Comparison of ENCODE assay signal across 11 cellular contexts in the genomic region with DNA sequence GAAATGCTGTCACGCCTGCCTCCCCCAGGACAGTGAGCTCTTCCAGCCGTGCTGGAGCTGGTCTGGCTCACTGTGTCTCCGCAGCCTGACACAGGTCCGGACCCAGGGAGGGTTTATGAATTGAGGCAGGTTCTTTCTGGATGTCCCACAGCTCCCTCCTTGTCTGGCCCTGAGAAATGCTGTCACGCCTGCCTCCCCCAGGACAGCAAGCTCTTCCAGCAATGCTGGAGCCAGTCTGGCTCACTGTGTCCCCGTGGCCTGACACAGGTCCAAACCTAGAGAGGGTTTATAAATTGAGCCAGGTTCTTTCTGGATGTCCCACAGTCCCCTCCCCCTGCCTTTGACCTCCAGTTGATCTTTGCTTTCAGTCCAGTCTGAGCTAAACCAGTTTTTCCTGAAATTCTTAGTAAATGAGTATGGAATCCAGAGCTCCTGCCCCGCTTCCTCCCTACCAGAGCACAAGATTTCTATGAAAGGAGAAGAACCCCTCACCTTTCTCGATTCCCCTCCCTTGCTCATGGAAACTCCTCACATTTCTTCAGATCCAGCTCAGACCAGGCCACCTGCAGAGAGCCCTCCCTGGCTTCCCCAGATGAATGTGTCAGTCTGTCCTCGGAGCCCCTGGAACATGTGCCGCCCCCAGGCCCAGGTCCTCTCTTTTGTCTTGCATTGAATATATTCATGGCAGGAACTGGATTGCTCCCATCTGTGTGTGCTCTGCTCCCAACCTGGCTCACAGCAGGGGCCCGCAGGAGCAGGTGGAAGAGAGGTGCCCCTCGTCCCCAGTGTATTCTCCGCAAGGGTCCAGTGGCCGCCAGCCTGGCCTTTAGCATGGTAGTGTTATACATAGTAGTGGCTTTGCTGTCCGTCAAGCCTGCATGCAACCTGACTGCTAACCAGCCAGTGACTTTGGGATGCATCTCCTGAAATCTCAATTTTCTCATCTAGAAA.
DNase-seq lines count a peak whose midpoint lies in the region; ATAC-seq and TF ChIP-seq lines count a peak whose summit lies in the region.
"Had no signal": no experiment of that assay in that cellular context is flagged by ENCODE, and none has a peak within 500 bp of the region (broad histone marks: within the 10 kb centered on the region; RNA-seq: fewer than 3 reads in every experiment).

No MANE protein-coding gene starts in this region.

- BruUV-seq in HCT116 (replicated peaks; lab: Mats Ljungman, UMichigan) = no TSS peak

- H3K9me3 ChIP-seq in HCT116 (ENCODE audit: control insufficient read depth in 1 of 2, insufficient read depth in 1 of 2, low read depth in 1 of 2, low read length in 2 of 2) (no peaks in the 10 kb centered on the region), iPS-15b (ENCODE audit: control insufficient read depth, insufficient read depth, low read length) (no peaks in the 10 kb centered on the region)

- H3K4me2 ChIP-seq in HCT116 (ENCODE audit: low read length) = peak overlapping the region; percentile 78

- RAD21 ChIA-PET in HCT116 (lab: Charles Lee; ENCODE audit: low non-redundant PET in 1 of 2, low total read pairs in 2 of 2, uncharacterized antibody in 2 of 2, unreplicated experiment in 2 of 2) = no interaction called here

- intact Hi-C loops in HCT116 (cut with micrococcal nuclease) = no loop called here

- peak overlapping the region; percentile 63 for H3K27ac ChIP-seq in HCT116 (ENCODE audit: low read depth, low read length)

- ATAC-seq in HCT116 = peak; percentile 37
- no peak for ATAC-seq in GM21447 (IDR thresholded peaks at IDR 0.05; ENCODE audit: unreplicated experiment)

- TF ChIP-seq CTCF in HCT116 (IDR thresholded peaks at IDR 0.05 in 2 of 3, conservative IDR thresholded peaks at IDR 0.05 in 1 of 3; ENCODE audit: borderline replicate concordance in 1 of 3, insufficient read depth in 1 of 3, low read depth in 2 of 3, low read length in 2 of 3) = no peak

- peak overlapping the region in 1 of 2 experiments; percentile 37; a peak in 2 of 4 replicates for H3K4me3 ChIP-seq in HCT116 (replicated peaks in 1 of 2; ENCODE audit: low read depth in 1 of 2, low read length in 2 of 2)
- no peak overlapping the region for H3K4me3 ChIP-seq in iPS-15b (ENCODE audit: low read depth, low read length)

- no peak for TF ChIP-seq POLR2A in HCT116 (IDR thresholded peaks at IDR 0.05; ENCODE audit: borderline replicate concordance, extremely low read depth, insufficient read depth, insufficient read length)

- POLR2A ChIA-PET in HCT116 (lab: Charles Lee) = no interaction called here

- H3K27me3 ChIP-seq in HCT116 (ENCODE audit: insufficient read depth, low read length) = no peaks in the 10 kb centered on the region
- no peaks in the 10 kb centered on the region for H3K27me3 ChIP-seq in iPS-15b (ENCODE audit: control insufficient read depth, insufficient read depth, low read length)

- no peaks in the 10 kb centered on the region for H4K20me1 ChIP-seq in HCT116 (ENCODE audit: insufficient read depth)

- H3K79me2 ChIP-seq in HCT116 (ENCODE audit: insufficient read depth, low read length) = no peaks in the 10 kb centered on the region

- no peaks in the 10 kb centered on the region for H3K9me2 ChIP-seq in HCT116 (ENCODE audit: insufficient read depth)

- no peaks in the 10 kb centered on the region for H3K36me3 ChIP-seq in HCT116 (ENCODE audit: control insufficient read depth in 1 of 2, insufficient read depth in 2 of 2, low read length in 2 of 2)
- no peaks in the 10 kb centered on the region for H3K36me3 ChIP-seq in iPS-15b (ENCODE audit: control insufficient read depth, insufficient read depth, low read length)

- TF ChIP-seq RAD21 in HCT116 (IDR thresholded peaks at IDR 0.05; ENCODE audit: low read depth) = no peak

- CTCF ChIA-PET in HCT116 (lab: Charles Lee) = interaction anchor here (1.5 kb wide), 1 partner anchor 35 kb away, joined by 6 read pairs; no protein-coding TSS in a partner anchor

- H3K4me1 ChIP-seq in HCT116 (ENCODE audit: control insufficient read depth in 1 of 2, insufficient read depth in 2 of 2, low read length in 2 of 2) = peaks cover 60 to 74% of the 10 kb centered on the region in 2 experiments
- peaks cover 3% of the 10 kb centered on the region for H3K4me1 ChIP-seq in iPS-15b (ENCODE audit: control insufficient read depth, insufficient read depth, low read length)

- DNase-seq in HCT116 (ENCODE audit: low read depth, low spot score) (no peak), astrocyte of the hippocampus (ENCODE audit: low read depth, low spot score) (peak; percentile 77), renal cortical epithelial cell (ENCODE audit: low read depth) (peak; percentile 64), D341Med (ENCODE audit: low spot score) (no peak), NCI-H128 (lab: John Stamatoyannopoulos, UW; ENCODE audit: unreplicated experiment) (no peak)
- DNase-seq in activated naive CD4-positive, alpha-beta T cell treated with Interleukin-2 at 50 U/mL for 16 hours = no peak
- DNase-seq: DMS79, foreskin melanocyte, NCI-H510A treated with DMSO at 0.1 percent for 48 hours had no signal

- H3K9ac ChIP-seq in HCT116 (ENCODE audit: low read length) (peak overlapping the region; percentile 59), iPS-15b (ENCODE audit: low read depth, low read length) (peak overlapping the region; percentile 47)

- no peak overlapping the region for H2AFZ ChIP-seq in HCT116 (ENCODE audit: low read depth, low read length, poor library complexity, severe bottlenecking)

TF ChIP-seq in HCT116, 20 proteins besides CTCF, POLR2A, EP300 and RAD21:
- TF ChIP-seq EZH2phosphoT487 (IDR thresholded peaks at IDR 0.05; ENCODE audit: borderline replicate concordance) = no peak
- TF ChIP-seq, protein P1, sequence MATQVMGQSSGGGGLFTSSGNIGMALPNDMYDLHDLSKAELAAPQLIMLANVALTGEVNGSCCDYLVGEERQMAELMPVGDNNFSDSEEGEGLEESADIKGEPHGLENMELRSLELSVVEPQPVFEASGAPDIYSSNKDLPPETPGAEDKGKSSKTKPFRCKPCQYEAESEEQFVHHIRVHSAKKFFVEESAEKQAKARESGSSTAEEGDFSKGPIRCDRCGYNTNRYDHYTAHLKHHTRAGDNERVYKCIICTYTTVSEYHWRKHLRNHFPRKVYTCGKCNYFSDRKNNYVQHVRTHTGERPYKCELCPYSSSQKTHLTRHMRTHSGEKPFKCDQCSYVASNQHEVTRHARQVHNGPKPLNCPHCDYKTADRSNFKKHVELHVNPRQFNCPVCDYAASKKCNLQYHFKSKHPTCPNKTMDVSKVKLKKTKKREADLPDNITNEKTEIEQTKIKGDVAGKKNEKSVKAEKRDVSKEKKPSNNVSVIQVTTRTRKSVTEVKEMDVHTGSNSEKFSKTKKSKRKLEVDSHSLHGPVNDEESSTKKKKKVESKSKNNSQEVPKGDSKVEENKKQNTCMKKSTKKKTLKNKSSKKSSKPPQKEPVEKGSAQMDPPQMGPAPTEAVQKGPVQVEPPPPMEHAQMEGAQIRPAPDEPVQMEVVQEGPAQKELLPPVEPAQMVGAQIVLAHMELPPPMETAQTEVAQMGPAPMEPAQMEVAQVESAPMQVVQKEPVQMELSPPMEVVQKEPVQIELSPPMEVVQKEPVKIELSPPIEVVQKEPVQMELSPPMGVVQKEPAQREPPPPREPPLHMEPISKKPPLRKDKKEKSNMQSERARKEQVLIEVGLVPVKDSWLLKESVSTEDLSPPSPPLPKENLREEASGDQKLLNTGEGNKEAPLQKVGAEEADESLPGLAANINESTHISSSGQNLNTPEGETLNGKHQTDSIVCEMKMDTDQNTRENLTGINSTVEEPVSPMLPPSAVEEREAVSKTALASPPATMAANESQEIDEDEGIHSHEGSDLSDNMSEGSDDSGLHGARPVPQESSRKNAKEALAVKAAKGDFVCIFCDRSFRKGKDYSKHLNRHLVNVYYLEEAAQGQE (IDR thresholded peaks at IDR 0.05; ENCODE audit: low read depth) = no peak
- TF ChIP-seq ZFX (IDR thresholded peaks at IDR 0.05) = no peak
- peak; percentile 92 for TF ChIP-seq SP1 (IDR thresholded peaks at IDR 0.05; ENCODE audit: low read depth)
- peak; percentile 33; the same call in 1 of the 2 replicates for TF ChIP-seq POLR2AphosphoS5 (IDR thresholded peaks at IDR 0.05; ENCODE audit: low read depth, low read length)
- TF ChIP-seq FOSL1 (IDR thresholded peaks at IDR 0.05; ENCODE audit: low read depth) = no peak
- TF ChIP-seq, protein P2, sequence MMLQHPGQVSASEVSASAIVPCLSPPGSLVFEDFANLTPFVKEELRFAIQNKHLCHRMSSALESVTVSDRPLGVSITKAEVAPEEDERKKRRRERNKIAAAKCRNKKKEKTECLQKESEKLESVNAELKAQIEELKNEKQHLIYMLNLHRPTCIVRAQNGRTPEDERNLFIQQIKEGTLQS (IDR thresholded peaks at IDR 0.05) = no peak
- TF ChIP-seq ELF1 (IDR thresholded peaks at IDR 0.05; ENCODE audit: borderline replicate concordance, low read depth) = no peak
- no peak for TF ChIP-seq EZH2 (IDR thresholded peaks at IDR 0.05)

Comparison
In these comparisons a context has a peak if more than half of its experiments do, and no peak if none do; other contexts are left out.
1. DNase-seq: peak in astrocyte of the hippocampus (single experiment) and renal cortical epithelial cell (single experiment); none in HCT116 (single experiment), D341Med (single experiment), activated naive CD4-positive, alpha-beta T cell treated with Interleukin-2 at 50 U/mL for 16 hours (single experiment) and NCI-H128 (single experiment).